27 cellular contexts compared by ENCODE assay signal in genomic region chr15:99341786-99342185, GRCh38.
A peak's percentile ranks its signal among the peaks of the same experiment; 100 is the strongest.
DNase-seq lines count a peak whose midpoint lies in the region; ATAC-seq and TF ChIP-seq lines count a peak whose summit lies in the region.
"Had no signal": no experiment of that assay in that cellular context is flagged by ENCODE, and none has a peak within 500 bp of the region (broad histone marks: within the 10 kb centered on the region; RNA-seq: fewer than 3 reads in every experiment).

No MANE protein-coding gene starts in this region.

- H3K4me3 ChIP-seq in GM23248 = no peak overlapping the region
- no peak overlapping the region for H3K4me3 ChIP-seq in fibroblast of villous mesenchyme (ENCODE audit: low read depth, low read length)
- H3K4me3 ChIP-seq in smooth muscle cell = no peak overlapping the region
- no peak overlapping the region for H3K4me3 ChIP-seq in uterus
- H3K4me3 ChIP-seq: mucosa of descending colon, ovary, SJCRH30, suprapubic skin had no signal

- H3K9me2 ChIP-seq in GM23248 (ENCODE audit: insufficient read depth) = no peaks in the 10 kb centered on the region

- H3K27me3 Mint-ChIP-seq in activated T-helper 17 cell treated with anti-CD3 and anti-CD28 coated beads, Interleukin-2, amount 50 U/mL, for 72 hours = no peaks in the 10 kb centered on the region
- H3K27me3 Mint-ChIP-seq: activated CD4-positive, alpha-beta memory T cell treated with anti-CD3 and anti-CD28 coated beads for 36 hours; activated naive CD8-positive, alpha-beta T cell; CD4-positive, alpha-beta T cell had no signal

- in situ Hi-C loops in GM23248 (cut with MboI) = no loop called here

- H2AFZ ChIP-seq in GM23248 (peak overlapping the region; percentile 22), smooth muscle cell (ENCODE audit: low read depth) (peak overlapping the region; percentile 4)

- H4K20me1 ChIP-seq in GM23248 (ENCODE audit: insufficient read depth) (no peaks in the 10 kb centered on the region), smooth muscle cell (ENCODE audit: low read depth) (no peaks in the 10 kb centered on the region)

- H3K9me3 Mint-ChIP-seq in activated T-helper 17 cell treated with anti-CD3 and anti-CD28 coated beads, Interleukin-2, amount 50 U/mL, for 72 hours = no peaks in the 10 kb centered on the region
- H3K9me3 Mint-ChIP-seq: activated CD4-positive, alpha-beta memory T cell treated with anti-CD3 and anti-CD28 coated beads for 36 hours; CD4-positive, alpha-beta T cell; nephron had no signal

- TF ChIP-seq CTCF in fibroblast of villous mesenchyme (IDR thresholded peaks at IDR 0.05; ENCODE audit: insufficient read depth, low read depth, low read length) (no peak), smooth muscle cell (IDR thresholded peaks at IDR 0.05; ENCODE audit: borderline replicate concordance, insufficient read depth, poor library complexity, severe bottlenecking) (no peak), uterus (IDR thresholded peaks at IDR 0.05) (no peak)

- H3K36me3 Mint-ChIP-seq in activated T-helper 17 cell treated with anti-CD3 and anti-CD28 coated beads, Interleukin-2, amount 50 U/mL, for 72 hours (ENCODE audit: low read depth) = no peaks in the 10 kb centered on the region
- H3K36me3 Mint-ChIP-seq: activated CD4-positive, alpha-beta memory T cell treated with anti-CD3 and anti-CD28 coated beads for 36 hours had no signal

- H3K27me3 ChIP-seq in GM23248 (replicated peaks; ENCODE audit: insufficient read depth) (no peaks in the 10 kb centered on the region), smooth muscle cell (ENCODE audit: low read depth) (no peaks in the 10 kb centered on the region), uterus (no peaks in the 10 kb centered on the region)
- H3K27me3 ChIP-seq: ovary, SJCRH30, suprapubic skin had no signal

- H3K36me3 ChIP-seq in GM23248 (ENCODE audit: low read depth) = no peaks in the 10 kb centered on the region
- H3K36me3 ChIP-seq in smooth muscle cell (ENCODE audit: low read depth) = no peaks in the 10 kb centered on the region
- no peaks in the 10 kb centered on the region for H3K36me3 ChIP-seq in uterus
- H3K36me3 ChIP-seq: ovary, SJCRH30 had no signal

- no peak overlapping the region for H3K4me2 ChIP-seq in GM23248 (ENCODE audit: unreplicated experiment)
- H3K4me2 ChIP-seq in smooth muscle cell = peak overlapping the region; percentile 25

- whole genome bisulfite sequencing in GM23248 (ENCODE audit: low coverage in 1 of 2, low lambda C conversion rate in 2 of 2, missing lambda C conversion rate in 2 of 2), 2 experiments = 34 to 47% methylated on average over 1 of the region's 1 CpG
- 37% methylated on average over 1 of the region's 1 CpG for WGBS in smooth muscle cell (ENCODE audit: low lambda C conversion rate)

- no peak overlapping the region for H3K9ac ChIP-seq in GM23248
- H3K9ac ChIP-seq in smooth muscle cell (ENCODE audit: low read depth) = no peak overlapping the region

- TF ChIP-seq POLR2A in uterus (IDR thresholded peaks at IDR 0.05) = no peak

- H3F3A ChIP-seq in GM23248 (ENCODE audit: insufficient read depth) = peaks cover 19% of the 10 kb centered on the region
- peaks cover 6% of the 10 kb centered on the region for H3F3A ChIP-seq in smooth muscle cell (ENCODE audit: low read depth)

- DNase-seq in GM23248 (peak; percentile 12), fibroblast of villous mesenchyme (ENCODE audit: low read depth) (peak; percentile 21), smooth muscle cell (lab: John Stamatoyannopoulos, UW; ENCODE audit: unreplicated experiment) (no peak), uterus (no peak), NCI-H2107 (lab: John Stamatoyannopoulos, UW) (no peak)
- DNase-seq: activated CD4-positive, alpha-beta memory T cell treated with anti-CD3 and anti-CD28 coated beads for 36 hours; activated CD8-positive, alpha-beta memory T cell treated with anti-CD3 and anti-CD28 coated beads, Interleukin-2, amount 50 U/mL, for 48 hours; aorta; CD4-positive, alpha-beta T cell; GOT3; kidney; mucosa of descending colon; NCI-H1092 treated with DMSO at 0.1 percent for 48 hours; NCI-H187 treated with DMSO at 0.1 percent for 48 hours; NCI-H524 treated with DMSO at 0.1 percent for 48 hours; NK-92 treated with Interleukin-12 subunit alpha and Interleukin-12 subunit beta, amount 100 ng/mL, for 24 hours; ovary; right cardiac atrium; SJCRH30; stimulated activated CD4-positive, alpha-beta T cell treated with anti-CD3 and anti-CD28 coated beads, Interleukin-4, amount 100 ng/mL, for 1 hour had no signal

- H3K9me3 ChIP-seq in GM23248 (ENCODE audit: low read depth) (no peaks in the 10 kb centered on the region), smooth muscle cell (replicated peaks; ENCODE audit: low read depth) (no peaks in the 10 kb centered on the region), uterus (no peaks in the 10 kb centered on the region)
- H3K9me3 ChIP-seq: mucosa of descending colon, ovary, SJCRH30, suprapubic skin had no signal

- H3K27ac Mint-ChIP-seq in activated T-helper 17 cell treated with anti-CD3 and anti-CD28 coated beads, Interleukin-2, amount 50 U/mL, for 72 hours = peak overlapping the region; percentile 51
- H3K27ac Mint-ChIP-seq: activated CD4-positive, alpha-beta memory T cell treated with anti-CD3 and anti-CD28 coated beads for 36 hours; activated naive CD8-positive, alpha-beta T cell; CD4-positive, alpha-beta T cell; nephron had no signal

- ATAC-seq in activated T-helper 17 cell treated with anti-CD3 and anti-CD28 coated beads, Interleukin-2, amount 50 U/mL, for 72 hours (replicated peaks) = no peak
- no peak for ATAC-seq in HG03175 (IDR thresholded peaks at IDR 0.05; ENCODE audit: unreplicated experiment)
- ATAC-seq: activated CD4-positive, CD25-positive, alpha-beta regulatory T cell treated with anti-CD3 and anti-CD28 coated beads, Interleukin-2, amount 50 U/mL, for 24 hours; mucosa of descending colon; Panc1; right cardiac atrium had no signal

- H3K4me1 ChIP-seq in GM23248 (ENCODE audit: insufficient read depth) (peaks cover 22% of the 10 kb centered on the region), smooth muscle cell (ENCODE audit: low read depth) (no peaks in the 10 kb centered on the region), uterus (no peaks in the 10 kb centered on the region)
- H3K4me1 ChIP-seq: SJCRH30, suprapubic skin had no signal

- H3K27ac ChIP-seq in GM23248 (peak overlapping the region; percentile 68; the same call in 1 of the 2 replicates), smooth muscle cell (ENCODE audit: low read depth) (peak overlapping the region; percentile 65), uterus (no peak overlapping the region)
- H3K27ac ChIP-seq: ovary, SJCRH30, suprapubic skin had no signal

- H3K4me1 Mint-ChIP-seq in activated T-helper 17 cell treated with anti-CD3 and anti-CD28 coated beads, Interleukin-2, amount 50 U/mL, for 72 hours = no peaks in the 10 kb centered on the region

- intact Hi-C loops in uterus (cut with DNase I; ENCODE audit: low total_unique reads) = no loop called here

- H3K79me2 ChIP-seq in GM23248 (ENCODE audit: insufficient read depth) (no peaks in the 10 kb centered on the region), smooth muscle cell (ENCODE audit: low read depth) (no peaks in the 10 kb centered on the region)

- no peak overlapping the region for H3K4me3 Mint-ChIP-seq in activated T-helper 17 cell treated with anti-CD3 and anti-CD28 coated beads, Interleukin-2, amount 50 U/mL, for 72 hours
- H3K4me3 Mint-ChIP-seq: activated CD4-positive, alpha-beta memory T cell treated with anti-CD3 and anti-CD28 coated beads for 36 hours; activated naive CD8-positive, alpha-beta T cell; CD4-positive, alpha-beta T cell; nephron had no signal

Comparison
In these comparisons a context has a peak if more than half of its experiments do, and no peak if none do; other contexts are left out.
1. DNase-seq: peak in GM23248 (single experiment) and fibroblast of villous mesenchyme (single experiment); none in smooth muscle cell (single experiment), uterus (0 of 2) and NCI-H2107 (single experiment).
2. H3K27ac ChIP-seq: peak in GM23248 (single experiment) and smooth muscle cell (single experiment); none in uterus (0 of 2).